ENCODE assay signal across 9 cellular contexts in the genomic region with DNA sequence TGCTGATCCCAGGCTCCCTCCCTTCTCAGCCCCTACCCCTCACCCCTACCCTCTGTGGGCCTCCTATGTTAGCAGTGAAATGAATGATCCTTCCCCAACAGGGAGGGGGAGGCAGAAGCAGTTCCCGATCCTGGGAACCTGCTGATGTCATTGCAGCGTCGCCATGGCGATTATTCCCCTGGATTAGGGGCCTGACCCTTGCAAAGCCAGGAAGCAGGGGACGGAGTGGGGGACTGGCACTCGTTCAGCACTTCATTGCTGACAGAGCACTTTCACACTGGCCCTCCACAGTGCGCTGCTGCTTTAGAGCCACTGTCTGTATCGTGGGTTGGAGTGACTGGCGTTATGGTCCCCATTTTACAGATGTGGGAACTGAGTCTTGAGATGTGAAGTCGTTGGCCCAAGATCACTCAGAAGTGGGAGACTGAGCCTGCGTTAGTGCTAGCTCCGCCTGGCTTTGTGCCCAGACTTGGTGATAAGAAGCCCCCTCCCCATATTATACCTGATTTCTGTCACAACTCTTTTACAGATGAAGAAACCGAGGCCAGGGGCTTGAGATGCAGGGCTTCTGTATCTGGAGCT. TPM values are rescaled to one million over a fixed set of nuclear protein-coding genes. Genes with fewer than 3 reads are reported as not detected.
DNase-seq lines count a peak whose midpoint lies in the region; ATAC-seq and TF ChIP-seq lines count a peak whose summit lies in the region.
"Had no signal": no experiment of that assay in that cellular context is flagged by ENCODE, and none has a peak within 500 bp of the region (broad histone marks: within the 10 kb centered on the region; RNA-seq: fewer than 3 reads in every experiment).

No MANE protein-coding gene starts in this region.

- no peak for TF ChIP-seq CTCF in HFFc6 (IDR thresholded peaks at IDR 0.05)
- no peak for TF ChIP-seq CTCF in right atrium auricular region (IDR thresholded peaks at IDR 0.05)
- no peak for TF ChIP-seq CTCF in omental fat pad (IDR thresholded peaks at IDR 0.05)
- TF ChIP-seq CTCF in foreskin fibroblast (IDR thresholded peaks at IDR 0.05; ENCODE audit: low read depth, low read length): no peak

- H3K27ac Mint-ChIP-seq in HFFc6: peak overlapping the region; percentile 38; the same call in 1 of the 2 replicates
- peak overlapping the region; percentile 98 for H3K27ac Mint-ChIP-seq in activated T-helper 2 cell treated with anti-CD3 and anti-CD28 coated beads, Interferon-gamma antibody, Interleukin-2, Interleukin-4, amounts not matched to agents 10 μg/mL and 5 μg/mL and 100 μg/mL, durations not matched to agents 14 hours and 24 hours and 36 hours

- peaks cover 38% of the 10 kb centered on the region for H3K36me3 ChIP-seq in right atrium auricular region

- DNase-seq in HFFc6 (no peak), right atrium auricular region (ENCODE audit: low spot score) (no peak), LoVo (ENCODE audit: low spot score) (no peak), omental fat pad (ENCODE audit: low spot score) (no peak), foreskin fibroblast (no peak)
- no peak for DNase-seq in activated T-helper 2 cell treated with anti-CD3 and anti-CD28 coated beads, Interferon-gamma antibody, Interleukin-2, Interleukin-4, amounts not matched to agents 10 μg/mL and 5 μg/mL and 100 μg/mL, durations not matched to agents 14 hours and 24 hours and 36 hours (ENCODE audit: low spot score)
- DNase-seq: NCI-H1092 had no signal

- peaks cover 0 to 84% of the 10 kb centered on the region in 2 donors for H3K4me1 ChIP-seq in right atrium auricular region

- H3K27me3 ChIP-seq in right atrium auricular region: no peaks in the 10 kb centered on the region

- peaks cover 38% of the 10 kb centered on the region for H3K4me1 Mint-ChIP-seq in HFFc6 (ENCODE audit: low read depth)
- H3K4me1 Mint-ChIP-seq in activated T-helper 2 cell treated with anti-CD3 and anti-CD28 coated beads, Interferon-gamma antibody, Interleukin-2, Interleukin-4, amounts not matched to agents 10 μg/mL and 5 μg/mL and 100 μg/mL, durations not matched to agents 14 hours and 24 hours and 36 hours (ENCODE audit: low read depth): peaks cover 60% of the 10 kb centered on the region

- no peak overlapping the region; the same call in 1 of the 2 replicates for H3K4me3 Mint-ChIP-seq in HFFc6
- no peak overlapping the region for H3K4me3 Mint-ChIP-seq in activated T-helper 2 cell treated with anti-CD3 and anti-CD28 coated beads, Interferon-gamma antibody, Interleukin-2, Interleukin-4, amounts not matched to agents 10 μg/mL and 5 μg/mL and 100 μg/mL, durations not matched to agents 14 hours and 24 hours and 36 hours (ENCODE audit: low read depth)

- peaks cover 21% of the 10 kb centered on the region; the same call in 1 of the 2 replicates for H3K36me3 Mint-ChIP-seq in HFFc6 (ENCODE audit: low read depth)
- H3K36me3 Mint-ChIP-seq in activated T-helper 2 cell treated with anti-CD3 and anti-CD28 coated beads, Interferon-gamma antibody, Interleukin-2, Interleukin-4, amounts not matched to agents 10 μg/mL and 5 μg/mL and 100 μg/mL, durations not matched to agents 14 hours and 24 hours and 36 hours (ENCODE audit: low read depth): peaks cover 76% of the 10 kb centered on the region

- H3K9me3 Mint-ChIP-seq in HFFc6: no peaks in the 10 kb centered on the region
- H3K9me3 Mint-ChIP-seq in activated T-helper 2 cell treated with anti-CD3 and anti-CD28 coated beads, Interferon-gamma antibody, Interleukin-2, Interleukin-4, amounts not matched to agents 10 μg/mL and 5 μg/mL and 100 μg/mL, durations not matched to agents 14 hours and 24 hours and 36 hours: no peaks in the 10 kb centered on the region

- no peak for ATAC-seq in HG03442 (IDR thresholded peaks at IDR 0.05; ENCODE audit: unreplicated experiment)
- no peak for ATAC-seq in omental fat pad (ENCODE audit: low FRiP score)

- no peak overlapping the region for H3K4me3 ChIP-seq in right atrium auricular region
- no peak overlapping the region for H3K4me3 ChIP-seq in skin epidermis
- H3K4me3 ChIP-seq in foreskin fibroblast (ENCODE audit: low read depth in 1 of 2, low read length in 2 of 2): no peak overlapping the region

- H3K27me3 Mint-ChIP-seq in HFFc6 (ENCODE audit: insufficient read depth): peaks cover 14% of the 10 kb centered on the region
- no peaks in the 10 kb centered on the region for H3K27me3 Mint-ChIP-seq in activated T-helper 2 cell treated with anti-CD3 and anti-CD28 coated beads, Interferon-gamma antibody, Interleukin-2, Interleukin-4, amounts not matched to agents 10 μg/mL and 5 μg/mL and 100 μg/mL, durations not matched to agents 14 hours and 24 hours and 36 hours (ENCODE audit: low read depth)

- peak overlapping the region; percentile 68 to 75 for H3K27ac ChIP-seq in right atrium auricular region
- peak overlapping the region in 17 of 21 experiments; percentile 17 to 98 (median 69) for H3K27ac ChIP-seq in skin epidermis

- H3K9me3 ChIP-seq in right atrium auricular region: no peaks in the 10 kb centered on the region

- intact Hi-C loops in activated T-helper 2 cell treated with anti-CD3 and anti-CD28 coated beads, Interferon-gamma antibody, Interleukin-2, Interleukin-4, amounts not matched to agents 10 μg/mL and 5 μg/mL and 100 μg/mL, durations not matched to agents 14 hours and 24 hours and 36 hours (cut with micrococcal nuclease): loop anchor here (10.0 kb wide), 1 partner anchor 68 kb away; a partner anchor contains a TSS

RNA-seq across cellular contexts. Expression of a gene that starts 26.6 kb away (rescaled TPM):
- 100 to 1,000 TPM; 428 to 517 (median 484) TPM for total RNA-seq in HFFc6 (2021; fragmentation: NEBNext Ultra II Directional; extraction: Animal tissue kit (Norgen Biotek cat#: 25700))
- total RNA-seq in activated T-helper 2 cell treated with anti-CD3 and anti-CD28 coated beads, Interferon-gamma antibody, Interleukin-2, Interleukin-4, amounts not matched to agents 10 μg/mL and 5 μg/mL and 100 μg/mL, durations not matched to agents 14 hours and 24 hours and 36 hours: 151 and 156 TPM in 2 replicates
- total RNA-seq in right atrium auricular region (10 to 100 TPM; 34.2 to 65.4 TPM), omental fat pad (100 to 1,000 TPM; 111 to 174 (median 148) TPM)

RNA-seq across cellular contexts. Expression of a gene that starts 42.9 kb away (rescaled TPM):
- total RNA-seq in HFFc6 (2021; fragmentation: NEBNext Ultra II Directional; extraction: Animal tissue kit (Norgen Biotek cat#: 25700)): 1,000 to 10,000 TPM; 1,099 to 1,402 (median 1,310) TPM
- 1,775 and 1,796 TPM in 2 replicates for total RNA-seq in activated T-helper 2 cell treated with anti-CD3 and anti-CD28 coated beads, Interferon-gamma antibody, Interleukin-2, Interleukin-4, amounts not matched to agents 10 μg/mL and 5 μg/mL and 100 μg/mL, durations not matched to agents 14 hours and 24 hours and 36 hours
- total RNA-seq in right atrium auricular region (100 to 1,000 TPM; 640 to 985 TPM), omental fat pad (1,000 to 10,000 TPM; 1,566 to 2,133 (median 2,034) TPM)
